1 cellular context compared by ENCODE assay signal in the genomic region with DNA sequence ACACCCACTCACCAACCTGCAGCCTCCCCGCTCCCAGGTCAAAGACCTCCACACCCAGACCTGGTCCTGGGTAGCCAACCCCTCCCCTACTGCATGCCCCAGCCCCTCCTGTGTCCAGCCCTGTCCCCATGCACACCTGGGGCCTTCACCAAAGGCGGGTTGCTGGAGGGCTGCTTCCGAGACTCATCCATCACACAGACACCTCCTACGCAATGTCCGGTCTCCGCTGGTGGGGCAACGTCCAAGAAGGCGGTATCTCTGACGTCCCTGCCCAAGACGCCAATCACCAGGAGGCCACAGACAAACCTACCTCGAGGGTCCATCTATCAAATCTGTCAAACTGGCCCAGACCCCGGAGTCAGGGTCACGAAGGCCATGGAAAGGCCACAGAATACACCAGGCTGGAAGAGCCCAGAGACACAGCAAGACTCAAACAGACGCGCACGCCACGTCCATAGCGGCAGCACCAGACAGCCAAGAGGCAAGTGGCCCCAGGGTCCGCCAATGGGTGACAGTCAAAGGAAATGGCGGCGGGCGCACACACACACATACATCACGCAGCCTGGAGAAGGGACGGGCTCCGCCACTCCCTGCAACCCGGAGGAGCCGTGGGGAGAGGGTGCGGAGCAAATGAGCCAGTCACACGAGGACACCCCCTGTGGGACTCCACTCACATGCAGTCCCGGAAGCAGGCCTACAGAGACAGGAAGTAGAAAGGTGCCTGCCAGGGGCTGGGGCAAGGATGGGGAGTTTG.
TF ChIP-seq lines count a peak whose summit lies in the region.

No MANE protein-coding gene starts in this region.

TF ChIP-seq in H1, 55 proteins besides CTCF, POLR2A, EP300 and RAD21:
- TF ChIP-seq POU5F1 (IDR thresholded peaks at IDR 0.05; ENCODE audit: low read depth, low read length) (no peak), RBBP5 (IDR thresholded peaks at IDR 0.05; ENCODE audit: borderline replicate concordance, low read depth, low read length) (no peak), RNF2 (IDR thresholded peaks at IDR 0.05; ENCODE audit: borderline replicate concordance, low read depth, low read length, missing control alignments, poor library complexity, severe bottlenecking) (no peak), BCL11A (IDR thresholded peaks at IDR 0.05; ENCODE audit: low read depth in 2 of 2, low read length in 2 of 2) (no peak), CHD1 (IDR thresholded peaks at IDR 0.05; ENCODE audit: low read depth, low read length) (no peak), SIX5 (IDR thresholded peaks at IDR 0.05; ENCODE audit: low read depth, low read length) (no peak), KDM5A (IDR thresholded peaks at IDR 0.05; ENCODE audit: low read length) (no peak)
- TF ChIP-seq, protein P1, sequence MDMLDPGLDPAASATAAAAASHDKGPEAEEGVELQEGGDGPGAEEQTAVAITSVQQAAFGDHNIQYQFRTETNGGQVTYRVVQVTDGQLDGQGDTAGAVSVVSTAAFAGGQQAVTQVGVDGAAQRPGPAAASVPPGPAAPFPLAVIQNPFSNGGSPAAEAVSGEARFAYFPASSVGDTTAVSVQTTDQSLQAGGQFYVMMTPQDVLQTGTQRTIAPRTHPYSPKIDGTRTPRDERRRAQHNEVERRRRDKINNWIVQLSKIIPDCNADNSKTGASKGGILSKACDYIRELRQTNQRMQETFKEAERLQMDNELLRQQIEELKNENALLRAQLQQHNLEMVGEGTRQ (IDR thresholded peaks at IDR 0.05; ENCODE audit: low read length), result no peak
TF ChIP-seq in H1: peak in this region for 0.
